In genomic region chr19:52904052-52904451, GRCh38 we compare ENCODE assay signal across 1 cellular context.
A peak's percentile ranks its signal among the peaks of the same experiment; 100 is the strongest.
TF ChIP-seq lines count a peak whose summit lies in the region.

No MANE protein-coding gene starts in this region.

TF ChIP-seq in HepG2, 621 proteins besides CTCF, POLR2A, EP300 and RAD21:
- TF ChIP-seq ZBTB38 (CRISPR knock-in tag; IDR thresholded peaks at IDR 0.05) (peak; percentile 58; the same call in 1 of the 2 replicates), ELF3 (CRISPR knock-in tag; IDR thresholded peaks at IDR 0.05) (no peak), ZNF687 (CRISPR knock-in tag; IDR thresholded peaks at IDR 0.05) (peak; percentile 59)
